In the genomic region with DNA sequence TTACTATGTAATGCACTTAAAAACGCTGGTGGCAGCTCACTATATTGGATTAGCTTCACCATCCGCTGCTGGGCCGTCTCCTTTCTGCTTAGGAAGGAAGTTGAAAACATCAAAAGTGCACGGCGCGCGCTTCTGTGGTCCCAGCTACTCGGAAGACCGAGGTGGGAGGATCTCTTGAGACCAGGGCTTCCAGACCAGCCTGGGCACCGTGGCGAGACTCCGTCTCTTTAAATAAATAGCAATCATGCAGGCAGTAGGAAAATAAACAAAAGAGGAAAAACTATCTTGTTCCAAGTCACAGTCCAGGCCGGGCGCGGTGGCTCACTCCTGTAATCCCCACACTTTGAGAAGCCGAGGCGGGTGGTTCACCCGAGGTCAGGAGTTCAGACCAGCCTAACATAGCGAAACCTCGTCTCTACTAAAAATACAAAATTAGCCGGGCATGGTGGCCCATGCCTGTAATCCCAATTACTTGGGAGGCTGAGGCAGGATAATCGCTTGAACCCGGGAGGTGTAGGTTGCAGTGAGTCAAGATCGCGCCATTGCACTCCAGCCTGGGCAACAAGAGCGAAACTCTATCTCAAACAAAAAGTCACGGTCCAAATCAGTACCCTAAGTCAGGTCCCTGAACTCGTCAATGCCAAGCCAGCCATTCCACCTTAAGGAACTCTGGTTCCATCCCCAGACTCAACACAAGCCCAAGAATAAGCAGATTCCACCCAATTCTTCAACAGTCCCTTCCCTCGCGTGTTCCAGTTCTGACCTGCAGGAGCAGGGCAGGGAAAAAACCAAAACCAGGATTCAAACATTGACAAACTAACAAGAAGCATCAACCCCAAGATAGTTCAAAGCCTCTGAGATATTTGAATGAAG, we compare ENCODE assay signal across 8 cellular contexts. TPM values are rescaled to one million over a fixed set of nuclear protein-coding genes. Genes with fewer than 3 reads are reported as not detected.
A peak's percentile ranks its signal among the peaks of the same experiment; 100 is the strongest.
DNase-seq lines count a peak whose midpoint lies in the region; ATAC-seq and TF ChIP-seq lines count a peak whose summit lies in the region.

No MANE protein-coding gene starts in this region.

- intact Hi-C loops in mucosa of descending colon (cut with DNase I, micrococcal nuclease), result loop anchor here (10.0 kb wide), 1 partner anchor 203 kb away; a partner anchor contains a TSS

- DNase-seq in GM06990 (ENCODE audit: extremely low read depth, insufficient read length) (no peak), HFF-Myc (ENCODE audit: extremely low read depth, low read depth) (no peak), NCI-H226 (peak; percentile 4), endothelial cell (ENCODE audit: low spot score) (peak; percentile 45), mucosa of descending colon (peak; percentile 72 to 85 (median 76)), NCI-H446 (lab: John Stamatoyannopoulos, UW) (no peak)
- peak; percentile 86 for DNase-seq in activated CD8-positive, alpha-beta memory T cell treated with anti-CD3 and anti-CD28 coated beads, Interleukin-2, amount 10 ng/mL, durations not matched to agents 7 days and 5 days
- peak; percentile 40 for DNase-seq in stimulated activated CD8-positive, alpha-beta memory T cell treated with anti-CD3 and anti-CD28 coated beads, Interleukin-4, amount 100 ng/mL, for 24 hours (ENCODE audit: low read depth)

- H3K36me3 ChIP-seq in GM06990 (ENCODE audit: control insufficient read depth, insufficient read depth, low read length), result no peaks in the 10 kb centered on the region
- H3K36me3 ChIP-seq in mucosa of descending colon (ENCODE audit: low read depth), result no peaks in the 10 kb centered on the region

- peak overlapping the region; percentile 95 for H3K27ac Mint-ChIP-seq in activated CD8-positive, alpha-beta memory T cell treated with anti-CD3 and anti-CD28 coated beads, Interleukin-2, amount 10 ng/mL, durations not matched to agents 7 days and 5 days
- peak overlapping the region; percentile 70 for H3K27ac Mint-ChIP-seq in endothelial cell (ENCODE audit: unreplicated experiment)

- H3K4me1 Mint-ChIP-seq in activated CD8-positive, alpha-beta memory T cell treated with anti-CD3 and anti-CD28 coated beads, Interleukin-2, amount 10 ng/mL, durations not matched to agents 7 days and 5 days, result peaks cover 28% of the 10 kb centered on the region
- H3K4me1 Mint-ChIP-seq in endothelial cell (ENCODE audit: unreplicated experiment), result peaks cover 6% of the 10 kb centered on the region

- CTCF ChIA-PET in activated CD8-positive, alpha-beta memory T cell treated with anti-CD3 and anti-CD28 coated beads, Interleukin-2, amount 10 ng/mL, durations not matched to agents 7 days and 5 days (lab: Charles Lee), result interaction anchor here (0.6 to 1.3 kb wide), 5 partner anchors 25 to 202 kb away, joined by 3 to 13 read pairs (median 4); a partner anchor contains a TSS

- no peaks in the 10 kb centered on the region for H3K9me3 Mint-ChIP-seq in activated CD8-positive, alpha-beta memory T cell treated with anti-CD3 and anti-CD28 coated beads, Interleukin-2, amount 10 ng/mL, durations not matched to agents 7 days and 5 days (ENCODE audit: low read depth)
- no peaks in the 10 kb centered on the region for H3K9me3 Mint-ChIP-seq in endothelial cell (ENCODE audit: unreplicated experiment)

- TF ChIP-seq CTCF in GM06990 (IDR thresholded peaks at IDR 0.05; ENCODE audit: insufficient read depth, low read length, poor library complexity, severe bottlenecking) (no peak), HFF-Myc (IDR thresholded peaks at IDR 0.05; ENCODE audit: low read depth, low read length, missing control alignments) (no peak), endothelial cell (IDR thresholded peaks at IDR 0.05; ENCODE audit: unreplicated experiment) (no peak), mucosa of descending colon (IDR thresholded peaks at IDR 0.05) (no peak)

- H3K4me3 ChIP-seq in GM06990 (replicated peaks; ENCODE audit: low read depth, low read length), result peak overlapping the region; percentile 93
- H3K4me3 ChIP-seq in HFF-Myc (replicated peaks; ENCODE audit: low read depth, low read length), result peak overlapping the region; percentile 90
- H3K4me3 ChIP-seq in mucosa of descending colon, result peak overlapping the region; percentile 80

- H3K27me3 Mint-ChIP-seq in activated CD8-positive, alpha-beta memory T cell treated with anti-CD3 and anti-CD28 coated beads, Interleukin-2, amount 10 ng/mL, durations not matched to agents 7 days and 5 days, result no peaks in the 10 kb centered on the region
- peaks cover 1% of the 10 kb centered on the region for H3K27me3 Mint-ChIP-seq in endothelial cell (ENCODE audit: unreplicated experiment)

- H3K27me3 ChIP-seq in GM06990 (replicated peaks; ENCODE audit: control insufficient read depth, insufficient read depth, low read length), result no peaks in the 10 kb centered on the region

- ATAC-seq in activated CD8-positive, alpha-beta memory T cell treated with anti-CD3 and anti-CD28 coated beads, Interleukin-2, amount 10 ng/mL, durations not matched to agents 7 days and 5 days, result peak; percentile 51
- ATAC-seq in mucosa of descending colon, result peak; percentile 49

- peak overlapping the region; percentile 93 for H3K4me3 Mint-ChIP-seq in activated CD8-positive, alpha-beta memory T cell treated with anti-CD3 and anti-CD28 coated beads, Interleukin-2, amount 10 ng/mL, durations not matched to agents 7 days and 5 days
- peak overlapping the region; percentile 91 for H3K4me3 Mint-ChIP-seq in endothelial cell (ENCODE audit: unreplicated experiment)

- peaks cover 8% of the 10 kb centered on the region for H3K4me1 ChIP-seq in mucosa of descending colon (ENCODE audit: low read depth)

- no peaks in the 10 kb centered on the region for H3K9me3 ChIP-seq in mucosa of descending colon

- H3K36me3 Mint-ChIP-seq in activated CD8-positive, alpha-beta memory T cell treated with anti-CD3 and anti-CD28 coated beads, Interleukin-2, amount 10 ng/mL, durations not matched to agents 7 days and 5 days, result peaks cover 15% of the 10 kb centered on the region
- no peaks in the 10 kb centered on the region for H3K36me3 Mint-ChIP-seq in endothelial cell (ENCODE audit: low read depth, unreplicated experiment)

RNA-seq across cellular contexts. Expression of a gene that starts 1.0 kb away (rescaled TPM):
- total RNA-seq in activated CD8-positive, alpha-beta memory T cell treated with anti-CD3 and anti-CD28 coated beads, Interleukin-2, amount 10 ng/mL, durations not matched to agents 7 days and 5 days, result 10 to 100 TPM; 13.5 to 19.0 TPM
- total RNA-seq in endothelial cell (ENCODE audit: unreplicated experiment) (14.8 TPM), mucosa of descending colon (10 to 100 TPM; 23.6 to 37.1 (median 31.2) TPM)

Comparison
In these comparisons a context has a peak if more than half of its experiments do, and no peak if none do; other contexts are left out.
1. DNase-seq: peak in NCI-H226 (single experiment), activated CD8-positive, alpha-beta memory T cell treated with anti-CD3 and anti-CD28 coated beads, Interleukin-2, amount 10 ng/mL, durations not matched to agents 7 days and 5 days (single experiment), endothelial cell (single experiment), mucosa of descending colon (3 of 3) and stimulated activated CD8-positive, alpha-beta memory T cell treated with anti-CD3 and anti-CD28 coated beads, Interleukin-4, amount 100 ng/mL, for 24 hours (single experiment); none in GM06990 (single experiment), HFF-Myc (single experiment) and NCI-H446 (0 of 2).
2. Peak in every context shown above with its lines, with median percentiles within 50 percentile points of each other: H3K4me3 ChIP-seq.